ENCODE assay signal across 1 cellular context in the genomic region with DNA sequence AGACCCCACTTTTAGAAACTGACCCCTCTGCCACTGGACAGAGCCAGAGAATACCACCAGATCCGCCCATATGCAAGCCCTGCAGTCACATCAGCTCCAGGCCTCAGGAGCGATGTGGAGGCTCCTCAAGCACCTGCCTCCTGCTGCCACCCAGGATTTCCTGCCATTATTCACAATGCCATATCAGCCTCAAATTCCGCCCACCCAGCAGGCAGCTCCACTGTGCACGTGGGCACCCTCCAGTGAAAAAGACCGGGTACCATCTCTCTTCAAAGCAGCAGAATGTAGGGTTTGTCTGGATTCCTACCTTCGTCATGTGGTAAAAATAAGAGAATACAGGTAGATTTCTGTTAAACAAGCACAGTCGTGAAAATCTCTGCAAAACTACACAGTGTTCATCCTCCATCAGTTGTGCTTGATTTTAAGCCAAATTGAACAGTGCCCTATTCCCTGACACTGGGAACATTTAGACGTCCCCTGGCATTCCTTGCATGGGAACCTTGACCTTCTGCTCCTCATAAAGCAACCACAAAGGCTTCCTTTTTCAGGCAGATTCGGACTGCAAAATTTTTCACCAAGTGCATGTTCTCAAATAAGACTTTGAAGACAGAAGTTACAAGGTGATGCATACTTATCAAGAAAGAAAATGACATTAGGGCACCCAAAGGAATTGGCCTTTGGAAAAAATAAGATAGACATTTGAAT.
TF ChIP-seq lines count a peak whose summit lies in the region.

No MANE protein-coding gene starts in this region.

TF ChIP-seq in IMR-90, 13 proteins besides CTCF, POLR2A, EP300 and RAD21 (continued from another document):
- TF ChIP-seq, protein P1, sequence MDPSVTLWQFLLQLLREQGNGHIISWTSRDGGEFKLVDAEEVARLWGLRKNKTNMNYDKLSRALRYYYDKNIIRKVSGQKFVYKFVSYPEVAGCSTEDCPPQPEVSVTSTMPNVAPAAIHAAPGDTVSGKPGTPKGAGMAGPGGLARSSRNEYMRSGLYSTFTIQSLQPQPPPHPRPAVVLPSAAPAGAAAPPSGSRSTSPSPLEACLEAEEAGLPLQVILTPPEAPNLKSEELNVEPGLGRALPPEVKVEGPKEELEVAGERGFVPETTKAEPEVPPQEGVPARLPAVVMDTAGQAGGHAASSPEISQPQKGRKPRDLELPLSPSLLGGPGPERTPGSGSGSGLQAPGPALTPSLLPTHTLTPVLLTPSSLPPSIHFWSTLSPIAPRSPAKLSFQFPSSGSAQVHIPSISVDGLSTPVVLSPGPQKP (IDR thresholded peaks at IDR 0.05; ENCODE audit: borderline replicate concordance, low read depth, low read length), result no peak
- TF ChIP-seq SMC3 (IDR thresholded peaks at IDR 0.05; ENCODE audit: low read depth, low read length) (no peak), MXI1 (IDR thresholded peaks at IDR 0.05; ENCODE audit: borderline replicate concordance, low read depth, low read length) (no peak), RFX5 (IDR thresholded peaks at IDR 0.05; ENCODE audit: low read depth, low read length) (no peak), RCOR1 (IDR thresholded peaks at IDR 0.05; ENCODE audit: insufficient replicate concordance, low read length) (no peak), FOS (IDR thresholded peaks at IDR 0.05; ENCODE audit: low read depth, low read length) (no peak), CHD1 (IDR thresholded peaks at IDR 0.05; ENCODE audit: low read depth, low read length) (no peak), MAZ (IDR thresholded peaks at IDR 0.05; ENCODE audit: borderline replicate concordance, low read depth, low read length) (no peak), CEBPB (IDR thresholded peaks at IDR 0.05; ENCODE audit: low read depth, low read length) (no peak)
TF ChIP-seq in IMR-90: peak in this region for 0.
